28 cellular contexts compared by ENCODE assay signal in genomic region chr13:29536853-29537252, GRCh38.
"Had no signal": no experiment of that assay in that cellular context is flagged by ENCODE, and none has a peak within 500 bp of the region (broad histone marks: within the 10 kb centered on the region; RNA-seq: fewer than 3 reads in every experiment).

No MANE protein-coding gene starts in this region.

- H3K9me3 Mint-ChIP-seq: activated CD8-positive, alpha-beta T cell treated with anti-CD3 and anti-CD28 coated beads for 36 hours; activated naive CD4-positive, alpha-beta T cell treated with anti-CD3 and anti-CD28 coated beads for 36 hours; activated naive CD4-positive, alpha-beta T cell treated with anti-CD3 and anti-CD28 coated beads, Interleukin-2, amount 50 U/mL, for 72 hours; activated naive CD8-positive, alpha-beta T cell treated with anti-CD3 and anti-CD28 coated beads, Interleukin-2, amount 10 ng/mL, durations not matched to agents 7 days and 5 days; activated T-cell treated with anti-CD3 and anti-CD28 coated beads, Interleukin-2, amount 50 U/mL, for 4 hours; activated T-helper 17 cell treated with anti-CD3 and anti-CD28 coated beads, Interleukin-2, amount 50 U/mL, for 72 hours; dendritic cell treated with granulocyte-macrophage colony-stimulating factor and Interleukin-4, amounts not matched to agents 40 ng/mL and 50 ng/mL, for 4 days; endodermal cell; T-helper 2 cell treated with Interferon-gamma antibody and Interleukin-4, amounts not matched to agents 5 μg/mL and 100 μg/mL, for 36 hours had no signal

- ATAC-seq: activated CD8-positive, alpha-beta T cell treated with anti-CD3 and anti-CD28 coated beads for 36 hours; activated naive CD4-positive, alpha-beta T cell treated with anti-CD3 and anti-CD28 coated beads, Interleukin-2, amount 50 U/mL, for 72 hours; activated T-cell treated with anti-CD3 and anti-CD28 coated beads, Interleukin-2, amount 50 U/mL, for 4 hours; activated T-helper 17 cell treated with anti-CD3 and anti-CD28 coated beads, Interleukin-2, amount 50 U/mL, for 72 hours; body of pancreas; esophagus mucosa; T-helper 17 cell had no signal

- H3K27ac Mint-ChIP-seq: activated CD8-positive, alpha-beta T cell treated with anti-CD3 and anti-CD28 coated beads for 36 hours; activated naive CD4-positive, alpha-beta T cell treated with anti-CD3 and anti-CD28 coated beads for 36 hours; activated naive CD8-positive, alpha-beta T cell treated with anti-CD3 and anti-CD28 coated beads, Interleukin-2, amount 10 ng/mL, durations not matched to agents 7 days and 5 days; activated T-helper 17 cell treated with anti-CD3 and anti-CD28 coated beads, Interleukin-2, amount 50 U/mL, for 72 hours; dendritic cell treated with granulocyte-macrophage colony-stimulating factor and Interleukin-4, amounts not matched to agents 40 ng/mL and 50 ng/mL, for 4 days; endodermal cell had no signal

- H3K4me3 ChIP-seq: body of pancreas, coronary artery, dorsolateral prefrontal cortex had no signal

- H3K27me3 Mint-ChIP-seq: activated CD8-positive, alpha-beta T cell treated with anti-CD3 and anti-CD28 coated beads for 36 hours; activated naive CD8-positive, alpha-beta T cell treated with anti-CD3 and anti-CD28 coated beads, Interleukin-2, amount 10 ng/mL, durations not matched to agents 7 days and 5 days; activated T-helper 17 cell treated with anti-CD3 and anti-CD28 coated beads, Interleukin-2, amount 50 U/mL, for 72 hours; dendritic cell treated with granulocyte-macrophage colony-stimulating factor and Interleukin-4, amounts not matched to agents 40 ng/mL and 50 ng/mL, for 4 days; T-helper 17 cell had no signal

- H3K9me3 ChIP-seq: body of pancreas had no signal

- DNase-seq: activated CD4-positive, alpha-beta T cell treated with anti-CD3 and anti-CD28 coated beads for 1 hour; activated CD4-positive, alpha-beta T cell treated with anti-CD3 and anti-CD28 coated beads, Interleukin-2, amount 50 U/mL, for 1 hour; activated CD4-positive, alpha-beta T cell treated with anti-CD3 and anti-CD28 coated beads, Interleukin-2, amount 50 U/mL, for 48 hours; activated CD8-positive, alpha-beta memory T cell treated with anti-CD3 and anti-CD28 coated beads for 24 hours; activated CD8-positive, alpha-beta T cell treated with anti-CD3 and anti-CD28 coated beads for 36 hours; activated effector memory CD4-positive, alpha-beta T cell treated with Interleukin-2 at 50 U/mL for 16 hours; activated gamma-delta T cell treated with Interleukin-2 at 50 U/mL for 16 hours; activated naive CD4-positive, alpha-beta T cell treated with anti-CD3 and anti-CD28 coated beads for 36 hours; activated naive CD8-positive, alpha-beta T cell treated with anti-CD3 and anti-CD28 coated beads, Interleukin-2, amount 10 ng/mL, durations not matched to agents 7 days and 5 days; activated T-cell treated with anti-CD3 and anti-CD28 coated beads, Interleukin-2, amount 50 U/mL, for 4 hours; aorta; body of pancreas; central memory CD4-positive, alpha-beta T cell; cerebellar nuclear complex; dorsolateral prefrontal cortex; effector memory CD4-positive, alpha-beta T cell; endodermal cell; foreskin fibroblast; head of caudate nucleus; T-helper 1 cell; T-helper 17 cell; T1000 had no signal

- H3K4me3 Mint-ChIP-seq: activated CD8-positive, alpha-beta T cell treated with anti-CD3 and anti-CD28 coated beads for 36 hours; activated naive CD4-positive, alpha-beta T cell treated with anti-CD3 and anti-CD28 coated beads for 36 hours; activated naive CD8-positive, alpha-beta T cell treated with anti-CD3 and anti-CD28 coated beads, Interleukin-2, amount 10 ng/mL, durations not matched to agents 7 days and 5 days; activated T-cell treated with anti-CD3 and anti-CD28 coated beads, Interleukin-2, amount 50 U/mL, for 4 hours; activated T-helper 17 cell treated with anti-CD3 and anti-CD28 coated beads, Interleukin-2, amount 50 U/mL, for 72 hours; dendritic cell treated with granulocyte-macrophage colony-stimulating factor and Interleukin-4, amounts not matched to agents 40 ng/mL and 50 ng/mL, for 4 days; endodermal cell; T-helper 17 cell; T-helper 2 cell treated with Interferon-gamma antibody and Interleukin-4, amounts not matched to agents 5 μg/mL and 100 μg/mL, for 36 hours had no signal

- H3K27me3 ChIP-seq: body of pancreas, dorsolateral prefrontal cortex had no signal

- H3K27ac ChIP-seq: body of pancreas, coronary artery, dorsolateral prefrontal cortex had no signal
